Comparison of ENCODE assay signal across 9 cellular contexts in the genomic region with DNA sequence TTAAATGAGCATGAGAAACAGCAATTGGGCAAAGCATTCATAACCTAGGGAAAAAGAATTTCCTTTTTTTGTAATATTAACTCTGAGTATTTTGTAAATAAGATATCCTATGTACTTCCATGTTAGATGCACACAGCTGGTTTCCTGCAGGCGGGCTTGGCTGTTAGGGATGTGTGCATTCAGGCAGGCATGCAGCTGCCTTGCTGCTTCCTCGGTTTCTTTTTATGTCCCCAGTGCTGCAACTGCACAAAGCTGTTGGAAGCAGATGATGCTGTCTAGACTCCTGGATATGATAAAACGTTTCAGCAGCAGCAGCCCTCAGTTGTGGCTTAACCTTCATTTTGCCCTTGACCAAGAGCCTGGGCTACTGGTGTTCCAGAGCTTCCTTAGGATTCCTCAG.
DNase-seq lines count a peak whose midpoint lies in the region; ATAC-seq and TF ChIP-seq lines count a peak whose summit lies in the region.
"Had no signal": no experiment of that assay in that cellular context is flagged by ENCODE, and none has a peak within 500 bp of the region (broad histone marks: within the 10 kb centered on the region; RNA-seq: fewer than 3 reads in every experiment).

No MANE protein-coding gene starts in this region.

- TF ChIP-seq CTCF in OCI-LY7 (conservative IDR thresholded peaks at IDR 0.05; ENCODE audit: low read length) (no peak), esophagus muscularis mucosa (IDR thresholded peaks at IDR 0.05) (no peak)

- H3K4me2 ChIP-seq in OCI-LY7 (ENCODE audit: low read length) (peak overlapping the region; percentile 76), skeletal muscle satellite cell (ENCODE audit: low read length) (peak overlapping the region; percentile 74)

- H2AFZ ChIP-seq in OCI-LY7 (ENCODE audit: low read length) = no peak overlapping the region

- peak; percentile 83 for DNase-seq in OCI-LY7 (ENCODE audit: low spot score)
- DNase-seq in esophagus muscularis mucosa (ENCODE audit: extremely low spot score) = no peak
- no peak for DNase-seq in C1 segment of cervical spinal cord (lab: John Stamatoyannopoulos, UW)
- no peak for DNase-seq in stimulated activated CD4-positive, alpha-beta T cell treated with anti-CD3 and anti-CD28 coated beads, Interleukin-4, amount 100 ng/mL, for 4 hours
- DNase-seq: NCI-H1105 treated with DMSO at 0.1 percent for 48 hours had no signal

- H3K9me3 ChIP-seq in OCI-LY7 (ENCODE audit: low read length) = no peaks in the 10 kb centered on the region
- no peaks in the 10 kb centered on the region for H3K9me3 ChIP-seq in esophagus muscularis mucosa
- H3K9me3 ChIP-seq in skeletal muscle satellite cell (replicated peaks; ENCODE audit: low read length) = no peaks in the 10 kb centered on the region

- ATAC-seq in GM19324 (IDR thresholded peaks at IDR 0.05; ENCODE audit: low FRiP score, unreplicated experiment) = no peak
- no peak for ATAC-seq in GM19455 (IDR thresholded peaks at IDR 0.05; ENCODE audit: unreplicated experiment)

- H3K36me3 ChIP-seq in OCI-LY7 (ENCODE audit: insufficient read depth, low read length) = peaks cover 80% of the 10 kb centered on the region
- H3K36me3 ChIP-seq in esophagus muscularis mucosa = peaks cover 35 to 76% (median 67%) of the 10 kb centered on the region in 4 donors
- peaks cover 66% of the 10 kb centered on the region for H3K36me3 ChIP-seq in skeletal muscle satellite cell (ENCODE audit: insufficient read depth, low read length)

- H3K9me2 ChIP-seq in OCI-LY7 (ENCODE audit: insufficient read depth, low read length) = no peaks in the 10 kb centered on the region

- H3K9ac ChIP-seq in skeletal muscle satellite cell (ENCODE audit: low read depth, low read length) = peak overlapping the region; percentile 66

- H3K27me3 ChIP-seq in esophagus muscularis mucosa (no peaks in the 10 kb centered on the region), skeletal muscle satellite cell (ENCODE audit: control insufficient read depth, insufficient read depth, low read length) (no peaks in the 10 kb centered on the region)

- 66% methylated on average over 3 of the region's 3 CpGs for WGBS in esophagus muscularis mucosa

- peaks cover 95% of the 10 kb centered on the region for H3K4me1 ChIP-seq in OCI-LY7 (ENCODE audit: insufficient read depth, low read length, poor library complexity, severe bottlenecking)
- peaks cover 87 to 97% (median 91%) of the 10 kb centered on the region in 4 donors for H3K4me1 ChIP-seq in esophagus muscularis mucosa
- peaks cover 71% of the 10 kb centered on the region for H3K4me1 ChIP-seq in skeletal muscle satellite cell (ENCODE audit: control insufficient read depth, insufficient read depth, low read length)

- TF ChIP-seq EP300 in esophagus muscularis mucosa (IDR thresholded peaks at IDR 0.05) = no peak

- intact Hi-C loops in OCI-LY7 (cut with micrococcal nuclease; ENCODE audit: unreplicated experiment) (loop anchor here (1.0 to 10.0 kb wide), 8 partner anchors 53 to 669 kb away; no protein-coding TSS in a partner anchor), esophagus muscularis mucosa (cut with DNase I) (no loop called here)

- H4K20me1 ChIP-seq in OCI-LY7 (ENCODE audit: insufficient read depth, low read length) = peaks cover 4% of the 10 kb centered on the region; the same call in 1 of the 2 replicates

- H3K27ac ChIP-seq in OCI-LY7 (ENCODE audit: low read depth, low read length, poor library complexity, severe bottlenecking) = peak overlapping the region; percentile 97
- peak overlapping the region; percentile 71 to 81 (median 74) for H3K27ac ChIP-seq in esophagus muscularis mucosa (replicated peaks in 1 of 4)

- no peak for TF ChIP-seq POLR2A in esophagus muscularis mucosa (IDR thresholded peaks at IDR 0.05; ENCODE audit: low read depth)

- peaks cover 26% of the 10 kb centered on the region; the same call in 1 of the 2 replicates for H3K79me2 ChIP-seq in OCI-LY7 (ENCODE audit: insufficient read depth, low read depth, low read length)

- POLR2A ChIA-PET in OCI-LY7 (lab: Charles Lee) = interaction anchor here (0.6 to 2.2 kb wide), 14 partner anchors 19 to 467 kb away, joined by 3 to 22 read pairs (median 4); a partner anchor contains a TSS

- no TSS peak for BruUV-seq in OCI-LY7 (replicated peaks; lab: Mats Ljungman, UMichigan)

- CTCF ChIA-PET in OCI-LY7 (lab: Charles Lee; ENCODE audit: unreplicated experiment) = interaction anchor here (1.2 to 1.9 kb wide), 2 partner anchors 71 to 75 kb away, joined by 3 to 7 read pairs; no protein-coding TSS in a partner anchor

- H3K4me3 ChIP-seq in GM08714 (ENCODE audit: low read length) (peak overlapping the region; percentile 55; the same call in 1 of the 2 replicates), OCI-LY7 (ENCODE audit: low read depth, low read length, poor library complexity, severe bottlenecking) (peak overlapping the region; percentile 53), esophagus muscularis mucosa (no peak overlapping the region), skeletal muscle satellite cell (ENCODE audit: low read length) (no peak overlapping the region)

Comparison
In these comparisons a context has a peak if more than half of its experiments do, and no peak if none do; other contexts are left out.
1. H3K4me3 ChIP-seq: peak in GM08714 (single experiment) and OCI-LY7 (single experiment); none in esophagus muscularis mucosa (0 of 4) and skeletal muscle satellite cell (single experiment).